Comparison of ENCODE assay signal across 8 cellular contexts in the genomic region with DNA sequence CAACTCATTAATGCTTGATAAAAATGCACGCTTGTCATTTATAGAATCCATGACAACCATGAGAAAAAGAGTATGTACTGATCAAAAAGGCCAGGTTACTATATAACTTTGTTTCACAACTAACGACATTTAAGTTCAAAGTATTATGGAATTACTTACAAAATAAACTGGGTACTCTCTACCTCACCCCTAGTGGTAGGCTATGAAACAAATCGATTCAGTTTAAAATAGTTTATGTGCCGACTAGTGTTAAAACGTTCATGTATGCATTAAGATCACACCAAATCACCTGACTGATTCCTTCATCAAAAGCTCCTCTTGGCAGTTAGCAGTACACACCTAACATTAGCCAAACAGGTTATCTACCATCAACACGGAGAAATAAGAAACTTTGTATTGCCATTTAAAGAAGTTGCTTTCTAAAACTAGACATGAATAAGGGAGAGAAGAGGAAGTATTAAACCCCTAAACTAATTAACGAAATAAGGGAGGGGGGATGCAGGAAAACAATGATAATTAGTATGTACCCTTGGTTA.
DNase-seq lines count a peak whose midpoint lies in the region; ATAC-seq and TF ChIP-seq lines count a peak whose summit lies in the region.

No MANE protein-coding gene starts in this region.

- no peaks in the 10 kb centered on the region for H3K27me3 ChIP-seq in H9 (ENCODE audit: insufficient read depth, low read length)
- H3K27me3 ChIP-seq in neural progenitor cell: no peaks in the 10 kb centered on the region
- no peaks in the 10 kb centered on the region for H3K27me3 ChIP-seq in gastroesophageal sphincter

- TF ChIP-seq EP300 in gastroesophageal sphincter (IDR thresholded peaks at IDR 0.05): no peak

- no peak overlapping the region for H2BK12ac ChIP-seq in H9 (ENCODE audit: insufficient read length, low read depth, low read length)

- no peak overlapping the region for H3T11ph ChIP-seq in H9 (ENCODE audit: low read length)

- no peaks in the 10 kb centered on the region for H3K23me2 ChIP-seq in H9 (ENCODE audit: insufficient read length, low read depth, low read length, poor library complexity, severe bottlenecking)

- no peak overlapping the region; a peak in 2 of 7 replicates for H3K27ac Mint-ChIP-seq in H9
- peak overlapping the region; percentile 56 to 98 (median 92) for H3K27ac Mint-ChIP-seq in brain
- H3K27ac Mint-ChIP-seq in neural progenitor cell: no peak overlapping the region

- no peak overlapping the region for H4K91ac ChIP-seq in H9 (ENCODE audit: insufficient read length, low read depth, low read length)

- H3K4ac ChIP-seq in H9 (ENCODE audit: low read depth, low read length): no peak overlapping the region

- no peak overlapping the region for H3K14ac ChIP-seq in H9 (ENCODE audit: insufficient read depth, low read length)

- H3K4me2 ChIP-seq in H9 (ENCODE audit: insufficient read depth, insufficient read length, low read length) (no peak overlapping the region), neural progenitor cell (peak overlapping the region; percentile 46)

- ATAC-seq in gastroesophageal sphincter: no peak

- no peak for TF ChIP-seq POLR2A in gastroesophageal sphincter (IDR thresholded peaks at IDR 0.05)

- H3K9me3 Mint-ChIP-seq in H9: no peaks in the 10 kb centered on the region
- H3K9me3 Mint-ChIP-seq in brain: no peaks in the 10 kb centered on the region
- no peaks in the 10 kb centered on the region for H3K9me3 Mint-ChIP-seq in neural progenitor cell

- no peak overlapping the region for H4K8ac ChIP-seq in H9 (replicated peaks; ENCODE audit: insufficient read length, low read depth, low read length)

- no peaks in the 10 kb centered on the region for H3K79me1 ChIP-seq in H9 (ENCODE audit: insufficient read depth, low read depth, low read length, poor library complexity, severe bottlenecking)

- no peak overlapping the region for H2AK5ac ChIP-seq in H9 (ENCODE audit: insufficient read length, low read length)

- H2BK120ac ChIP-seq in H9 (ENCODE audit: low read depth, low read length, poor library complexity, severe bottlenecking): no peak overlapping the region

- DNase-seq in H9: no peak
- peak; percentile 52 for DNase-seq in NCI-H2171 (lab: John Stamatoyannopoulos, UW)
- no peak for DNase-seq in neural progenitor cell (ENCODE audit: low spot score)
- DNase-seq in NCI-H187 (lab: John Stamatoyannopoulos, UW): no peak
- no peak for DNase-seq in ACHN
- no peak for DNase-seq in activated naive CD4-positive, alpha-beta T cell treated with anti-CD3 and anti-CD28 coated beads, Interleukin-2, amount 50 U/mL, for 16 hours

- H3K9ac ChIP-seq in H9 (ENCODE audit: extremely low read depth, insufficient read length, low read length): no peak overlapping the region
- H3K9ac ChIP-seq in neural progenitor cell: no peak overlapping the region

- no peak overlapping the region for H3K4me3 Mint-ChIP-seq in H9
- peak overlapping the region; percentile 82 to 88 (median 84) for H3K4me3 Mint-ChIP-seq in brain
- peak overlapping the region; percentile 45 for H3K4me3 Mint-ChIP-seq in neural progenitor cell

- no peak overlapping the region for H3K23ac ChIP-seq in H9 (ENCODE audit: insufficient read length, low read depth, low read length)

- in situ Hi-C loops in ACHN (cut with HindIII; ENCODE audit: low pct_ligation_motif_present, low pct_unique_long_range_greater_than_20kb, low sequenced_read_pairs): no loop called here

- H3K4me3 ChIP-seq in neural progenitor cell: no peak overlapping the region
- H3K4me3 ChIP-seq in gastroesophageal sphincter: no peak overlapping the region

- H3K4me1 ChIP-seq in H9 (ENCODE audit: insufficient read depth, low read length) (peaks cover under 1% of the 10 kb centered on the region; the same call in 1 of the 2 replicates), neural progenitor cell (peaks cover 19% of the 10 kb centered on the region), gastroesophageal sphincter (peaks cover 2 to 73% (median 27%) of the 10 kb centered on the region in 3 donors)

- H3K79me2 ChIP-seq in H9 (ENCODE audit: insufficient read depth, low read length) (no peaks in the 10 kb centered on the region), neural progenitor cell (ENCODE audit: low read depth) (peaks cover 4% of the 10 kb centered on the region)

- H4K20me1 ChIP-seq in H9 (ENCODE audit: control insufficient read depth, insufficient read depth, insufficient read length) (no peaks in the 10 kb centered on the region), neural progenitor cell (ENCODE audit: low read depth) (no peaks in the 10 kb centered on the region)

- no peaks in the 10 kb centered on the region for H3K9me3 ChIP-seq in H9 (ENCODE audit: control insufficient read depth, low read depth, low read length)
- no peaks in the 10 kb centered on the region for H3K9me3 ChIP-seq in neural progenitor cell (ENCODE audit: low read depth)
- H3K9me3 ChIP-seq in gastroesophageal sphincter: no peaks in the 10 kb centered on the region

- WGBS in H9 (ENCODE audit: extremely low coverage, insufficient read length, low lambda C conversion rate): no CpG with 5 or more reads among the region's 7 CpGs
- WGBS in gastroesophageal sphincter (ENCODE audit: low coverage in 1 of 2), 2 donors: 51 to 59% methylated on average over 7 of the region's 7 CpGs

- TF ChIP-seq CTCF in H9 (conservative IDR thresholded peaks at IDR 0.05): peak; percentile 49; the same call in 2 of the 3 replicates
- TF ChIP-seq CTCF in brain (conservative IDR thresholded peaks at IDR 0.05): peak; percentile 7 to 50
- peak; percentile 35 for TF ChIP-seq CTCF in neural progenitor cell (IDR thresholded peaks at IDR 0.05)
- no peak for TF ChIP-seq CTCF in gastroesophageal sphincter (IDR thresholded peaks at IDR 0.05)

- no peak overlapping the region for H3K27ac ChIP-seq in H9 (ENCODE audit: insufficient read length, low read depth, low read length)
- no peak overlapping the region for H3K27ac ChIP-seq in neural progenitor cell
- no peak overlapping the region for H3K27ac ChIP-seq in gastroesophageal sphincter

- H3K36me3 ChIP-seq in neural progenitor cell: no peaks in the 10 kb centered on the region
- no peaks in the 10 kb centered on the region for H3K36me3 ChIP-seq in gastroesophageal sphincter

- H3K18ac ChIP-seq in H9 (ENCODE audit: insufficient read length, low read depth, low read length): no peak overlapping the region

- no peak overlapping the region for H3K56ac ChIP-seq in H9 (ENCODE audit: insufficient read length, low read depth, low read length)

- H2BK15ac ChIP-seq in H9 (ENCODE audit: low read depth, low read length): no peak overlapping the region

- H2BK20ac ChIP-seq in H9 (ENCODE audit: low read depth, low read length, poor library complexity, severe bottlenecking): no peak overlapping the region

- H3K36me3 Mint-ChIP-seq in H9 (ENCODE audit: insufficient read depth in 1 of 3, low read depth in 3 of 3): no peaks in the 10 kb centered on the region
- H3K36me3 Mint-ChIP-seq in brain: no peaks in the 10 kb centered on the region
- H3K36me3 Mint-ChIP-seq in neural progenitor cell: peaks cover under 1% of the 10 kb centered on the region

- no peak overlapping the region for H2BK5ac ChIP-seq in H9 (ENCODE audit: insufficient read length, low read length)

- no peak overlapping the region for H4K5ac ChIP-seq in H9 (ENCODE audit: insufficient read length, low read depth, low read length)

- H3F3A ChIP-seq in neural progenitor cell (ENCODE audit: low read depth): no peaks in the 10 kb centered on the region

- H3K27me3 Mint-ChIP-seq in H9 (ENCODE audit: low read depth): no peaks in the 10 kb centered on the region
- no peaks in the 10 kb centered on the region for H3K27me3 Mint-ChIP-seq in brain
- H3K27me3 Mint-ChIP-seq in neural progenitor cell (ENCODE audit: insufficient read depth, low read depth): no peaks in the 10 kb centered on the region

- H2AFZ ChIP-seq in H9 (ENCODE audit: low read length): no peak overlapping the region
- no peak overlapping the region for H2AFZ ChIP-seq in neural progenitor cell (replicated peaks)

- peaks cover 27 to 38% of the 10 kb centered on the region in 2 experiments for H3K4me1 Mint-ChIP-seq in H9
- peaks cover 96% of the 10 kb centered on the region for H3K4me1 Mint-ChIP-seq in brain
- peaks cover 49% of the 10 kb centered on the region for H3K4me1 Mint-ChIP-seq in neural progenitor cell

Comparison
In these comparisons a context has a peak if more than half of its experiments do, and no peak if none do; other contexts are left out.
1. H3K27ac Mint-ChIP-seq: peak in brain (5 of 5); none in H9 (0 of 3) and neural progenitor cell (single experiment).
2. H3K4me3 Mint-ChIP-seq: peak in brain (5 of 5) and neural progenitor cell (single experiment); none in H9 (0 of 2).
3. CTCF ChIP-seq: peak in H9 (single experiment), brain (2 of 2) and neural progenitor cell (single experiment); none in gastroesophageal sphincter (0 of 4).